1 cellular context compared by ENCODE assay signal in the genomic region with DNA sequence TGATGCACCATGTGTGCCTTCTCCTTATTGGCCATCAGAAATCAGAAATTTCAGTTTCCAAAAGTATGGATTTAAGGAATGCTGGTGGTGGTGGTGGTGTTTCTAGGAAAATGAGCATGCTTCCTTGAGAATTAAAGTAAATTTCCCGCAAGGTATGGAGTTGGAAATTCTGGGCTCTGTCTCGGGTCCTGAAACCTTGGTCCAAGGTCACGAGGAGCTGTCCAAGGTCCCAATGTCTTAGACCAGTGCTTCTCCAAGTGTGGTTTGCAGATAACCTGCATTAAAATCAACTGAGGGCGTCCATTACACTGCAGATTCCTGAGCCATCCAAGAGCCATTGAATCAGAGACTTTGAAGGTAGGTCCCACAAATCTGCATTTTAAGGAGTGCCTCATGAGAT.
TF ChIP-seq lines count a peak whose summit lies in the region.

No MANE protein-coding gene starts in this region.

TF ChIP-seq in K562, 482 proteins besides CTCF, POLR2A, EP300 and RAD21 (continued from another document and continues in another):
- TF ChIP-seq ZNF354B (CRISPR knock-in tag; IDR thresholded peaks at IDR 0.05) (no peak), EGR1 (conservative IDR thresholded peaks at IDR 0.05) (no peak), TCF7 (IDR thresholded peaks at IDR 0.05; ENCODE audit: borderline replicate concordance) (no peak), CC2D1A (IDR thresholded peaks at IDR 0.05) (no peak), RBM25 (IDR thresholded peaks at IDR 0.05; ENCODE audit: low read depth, low read length, severe bottlenecking) (no peak), MYBL2 (IDR thresholded peaks at IDR 0.05; ENCODE audit: low read depth) (no peak), MYBL2 (CRISPR knock-in tag; IDR thresholded peaks at IDR 0.05; ENCODE audit: borderline replicate concordance) (no peak), SRF (CRISPR knock-in tag; IDR thresholded peaks at IDR 0.05) (peak in 1 of 2 experiments; percentile 92; a peak in 2 of 4 replicates), ZNF143 (CRISPR knock-in tag; IDR thresholded peaks at IDR 0.05) (no peak), ZNF57 (CRISPR knock-in tag; IDR thresholded peaks at IDR 0.05) (no peak), ZNF140 (CRISPR knock-in tag; IDR thresholded peaks at IDR 0.05) (0 out of 2 replicates have a peak, but pooled peaks have one; percentile 15), SMARCA5 (IDR thresholded peaks at IDR 0.05) (no peak), SREBF1 (IDR thresholded peaks at IDR 0.05; ENCODE audit: borderline replicate concordance, low read depth, low read length) (0 out of 2 replicates have a peak, but pooled peaks have one; percentile 47), JUNB (CRISPR knock-in tag; conservative IDR thresholded peaks at IDR 0.05) (no peak), ZNF133 (CRISPR knock-in tag; IDR thresholded peaks at IDR 0.05) (no peak), KLF1 (tag; IDR thresholded peaks at IDR 0.05) (no peak), RB1 (IDR thresholded peaks at IDR 0.05; ENCODE audit: low read depth) (no peak), MCM3 (IDR thresholded peaks at IDR 0.05) (no peak), MAZ (CRISPR knock-in tag; conservative IDR thresholded peaks at IDR 0.05 in 1 of 2, IDR thresholded peaks at IDR 0.05 in 1 of 2) (peak in 1 of 2 experiments; percentile 95; a peak in 2 of 4 replicates), ELF1 (tag; IDR thresholded peaks at IDR 0.05) (no peak), SMAD2 (IDR thresholded peaks at IDR 0.05; ENCODE audit: low read depth, low read length) (no peak), FOXK1 (CRISPR knock-in tag; IDR thresholded peaks at IDR 0.05; ENCODE audit: borderline replicate concordance) (0 out of 2 replicates have a peak, but pooled peaks have one; percentile 53), DMBX1 (CRISPR knock-in tag; IDR thresholded peaks at IDR 0.05; ENCODE audit: borderline replicate concordance) (peak; percentile 92; the same call in 1 of the 2 replicates), KDM5B (IDR thresholded peaks at IDR 0.05; ENCODE audit: insufficient replicate concordance, low read depth, low read length) (no peak), MEF2A (IDR thresholded peaks at IDR 0.05; ENCODE audit: control insufficient read depth, low read depth, low read length) (no peak), ZKSCAN1 (IDR thresholded peaks at IDR 0.05; ENCODE audit: low read depth, low read length) (no peak), STAT5B (CRISPR knock-in tag; IDR thresholded peaks at IDR 0.05) (no peak), COPS2 (conservative IDR thresholded peaks at IDR 0.05) (no peak), HDAC2 (IDR thresholded peaks at IDR 0.05) (peak; percentile 55; the same call in 1 of the 2 replicates), YBX1 (IDR thresholded peaks at IDR 0.05) (no peak), PCBP2 (IDR thresholded peaks at IDR 0.05; ENCODE audit: low read depth, low read length, poor library complexity, severe bottlenecking) (no peak), ETV1 (tag; conservative IDR thresholded peaks at IDR 0.05; ENCODE audit: low read depth) (no peak), KHSRP (IDR thresholded peaks at IDR 0.05) (no peak), HMG20B (CRISPR knock-in tag; IDR thresholded peaks at IDR 0.05) (no peak), SMAD4 (CRISPR knock-in tag; conservative IDR thresholded peaks at IDR 0.05) (peak; percentile 70), CBX5 (IDR thresholded peaks at IDR 0.05; ENCODE audit: borderline replicate concordance, low read depth) (no peak), ZNF239 (CRISPR knock-in tag; IDR thresholded peaks at IDR 0.05) (no peak; the same call in 1 of the 2 replicates), TOE1 (IDR thresholded peaks at IDR 0.05; ENCODE audit: borderline replicate concordance) (no peak), TOE1 (CRISPR knock-in tag; IDR thresholded peaks at IDR 0.05; ENCODE audit: borderline replicate concordance, low read depth) (0 out of 2 replicates have a peak, but pooled peaks have one; percentile 76), KDM1A (IDR thresholded peaks at IDR 0.05) (no peak), CREM (IDR thresholded peaks at IDR 0.05; ENCODE audit: low read depth) (no peak)
- TF ChIP-seq, protein P1, sequence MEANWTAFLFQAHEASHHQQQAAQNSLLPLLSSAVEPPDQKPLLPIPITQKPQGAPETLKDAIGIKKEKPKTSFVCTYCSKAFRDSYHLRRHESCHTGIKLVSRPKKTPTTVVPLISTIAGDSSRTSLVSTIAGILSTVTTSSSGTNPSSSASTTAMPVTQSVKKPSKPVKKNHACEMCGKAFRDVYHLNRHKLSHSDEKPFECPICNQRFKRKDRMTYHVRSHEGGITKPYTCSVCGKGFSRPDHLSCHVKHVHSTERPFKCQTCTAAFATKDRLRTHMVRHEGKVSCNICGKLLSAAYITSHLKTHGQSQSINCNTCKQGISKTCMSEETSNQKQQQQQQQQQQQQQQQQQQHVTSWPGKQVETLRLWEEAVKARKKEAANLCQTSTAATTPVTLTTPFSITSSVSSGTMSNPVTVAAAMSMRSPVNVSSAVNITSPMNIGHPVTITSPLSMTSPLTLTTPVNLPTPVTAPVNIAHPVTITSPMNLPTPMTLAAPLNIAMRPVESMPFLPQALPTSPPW (CRISPR knock-in tag; IDR thresholded peaks at IDR 0.05), result peak; percentile 53
- TF ChIP-seq, protein P2, sequence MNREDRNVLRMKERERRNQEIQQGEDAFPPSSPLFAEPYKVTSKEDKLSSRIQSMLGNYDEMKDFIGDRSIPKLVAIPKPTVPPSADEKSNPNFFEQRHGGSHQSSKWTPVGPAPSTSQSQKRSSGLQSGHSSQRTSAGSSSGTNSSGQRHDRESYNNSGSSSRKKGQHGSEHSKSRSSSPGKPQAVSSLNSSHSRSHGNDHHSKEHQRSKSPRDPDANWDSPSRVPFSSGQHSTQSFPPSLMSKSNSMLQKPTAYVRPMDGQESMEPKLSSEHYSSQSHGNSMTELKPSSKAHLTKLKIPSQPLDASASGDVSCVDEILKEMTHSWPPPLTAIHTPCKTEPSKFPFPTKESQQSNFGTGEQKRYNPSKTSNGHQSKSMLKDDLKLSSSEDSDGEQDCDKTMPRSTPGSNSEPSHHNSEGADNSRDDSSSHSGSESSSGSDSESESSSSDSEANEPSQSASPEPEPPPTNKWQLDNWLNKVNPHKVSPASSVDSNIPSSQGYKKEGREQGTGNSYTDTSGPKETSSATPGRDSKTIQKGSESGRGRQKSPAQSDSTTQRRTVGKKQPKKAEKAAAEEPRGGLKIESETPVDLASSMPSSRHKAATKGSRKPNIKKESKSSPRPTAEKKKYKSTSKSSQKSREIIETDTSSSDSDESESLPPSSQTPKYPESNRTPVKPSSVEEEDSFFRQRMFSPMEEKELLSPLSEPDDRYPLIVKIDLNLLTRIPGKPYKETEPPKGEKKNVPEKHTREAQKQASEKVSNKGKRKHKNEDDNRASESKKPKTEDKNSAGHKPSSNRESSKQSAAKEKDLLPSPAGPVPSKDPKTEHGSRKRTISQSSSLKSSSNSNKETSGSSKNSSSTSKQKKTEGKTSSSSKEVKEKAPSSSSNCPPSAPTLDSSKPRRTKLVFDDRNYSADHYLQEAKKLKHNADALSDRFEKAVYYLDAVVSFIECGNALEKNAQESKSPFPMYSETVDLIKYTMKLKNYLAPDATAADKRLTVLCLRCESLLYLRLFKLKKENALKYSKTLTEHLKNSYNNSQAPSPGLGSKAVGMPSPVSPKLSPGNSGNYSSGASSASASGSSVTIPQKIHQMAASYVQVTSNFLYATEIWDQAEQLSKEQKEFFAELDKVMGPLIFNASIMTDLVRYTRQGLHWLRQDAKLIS (CRISPR knock-in tag; IDR thresholded peaks at IDR 0.05), result 0 out of 2 replicates have a peak, but pooled peaks have one; percentile 80
- TF ChIP-seq, protein P3, sequence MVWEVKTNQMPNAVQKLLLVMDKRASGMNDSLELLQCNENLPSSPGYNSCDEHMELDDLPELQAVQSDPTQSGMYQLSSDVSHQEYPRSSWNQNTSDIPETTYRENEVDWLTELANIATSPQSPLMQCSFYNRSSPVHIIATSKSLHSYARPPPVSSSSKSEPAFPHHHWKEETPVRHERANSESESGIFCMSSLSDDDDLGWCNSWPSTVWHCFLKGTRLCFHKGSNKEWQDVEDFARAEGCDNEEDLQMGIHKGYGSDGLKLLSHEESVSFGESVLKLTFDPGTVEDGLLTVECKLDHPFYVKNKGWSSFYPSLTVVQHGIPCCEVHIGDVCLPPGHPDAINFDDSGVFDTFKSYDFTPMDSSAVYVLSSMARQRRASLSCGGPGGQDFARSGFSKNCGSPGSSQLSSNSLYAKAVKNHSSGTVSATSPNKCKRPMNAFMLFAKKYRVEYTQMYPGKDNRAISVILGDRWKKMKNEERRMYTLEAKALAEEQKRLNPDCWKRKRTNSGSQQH (CRISPR knock-in tag; IDR thresholded peaks at IDR 0.05), result no peak
- TF ChIP-seq, protein P4, sequence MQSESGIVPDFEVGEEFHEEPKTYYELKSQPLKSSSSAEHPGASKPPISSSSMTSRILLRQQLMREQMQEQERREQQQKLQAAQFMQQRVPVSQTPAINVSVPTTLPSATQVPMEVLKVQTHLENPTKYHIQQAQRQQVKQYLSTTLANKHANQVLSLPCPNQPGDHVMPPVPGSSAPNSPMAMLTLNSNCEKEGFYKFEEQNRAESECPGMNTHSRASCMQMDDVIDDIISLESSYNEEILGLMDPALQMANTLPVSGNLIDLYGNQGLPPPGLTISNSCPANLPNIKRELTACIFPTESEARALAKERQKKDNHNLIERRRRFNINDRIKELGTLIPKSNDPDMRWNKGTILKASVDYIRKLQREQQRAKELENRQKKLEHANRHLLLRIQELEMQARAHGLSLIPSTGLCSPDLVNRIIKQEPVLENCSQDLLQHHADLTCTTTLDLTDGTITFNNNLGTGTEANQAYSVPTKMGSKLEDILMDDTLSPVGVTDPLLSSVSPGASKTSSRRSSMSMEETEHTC (IDR thresholded peaks at IDR 0.05), result no peak
- TF ChIP-seq, protein P5, sequence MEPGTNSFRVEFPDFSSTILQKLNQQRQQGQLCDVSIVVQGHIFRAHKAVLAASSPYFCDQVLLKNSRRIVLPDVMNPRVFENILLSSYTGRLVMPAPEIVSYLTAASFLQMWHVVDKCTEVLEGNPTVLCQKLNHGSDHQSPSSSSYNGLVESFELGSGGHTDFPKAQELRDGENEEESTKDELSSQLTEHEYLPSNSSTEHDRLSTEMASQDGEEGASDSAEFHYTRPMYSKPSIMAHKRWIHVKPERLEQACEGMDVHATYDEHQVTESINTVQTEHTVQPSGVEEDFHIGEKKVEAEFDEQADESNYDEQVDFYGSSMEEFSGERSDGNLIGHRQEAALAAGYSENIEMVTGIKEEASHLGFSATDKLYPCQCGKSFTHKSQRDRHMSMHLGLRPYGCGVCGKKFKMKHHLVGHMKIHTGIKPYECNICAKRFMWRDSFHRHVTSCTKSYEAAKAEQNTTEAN (CRISPR knock-in tag; IDR thresholded peaks at IDR 0.05), result no peak
- TF ChIP-seq, protein P6, sequence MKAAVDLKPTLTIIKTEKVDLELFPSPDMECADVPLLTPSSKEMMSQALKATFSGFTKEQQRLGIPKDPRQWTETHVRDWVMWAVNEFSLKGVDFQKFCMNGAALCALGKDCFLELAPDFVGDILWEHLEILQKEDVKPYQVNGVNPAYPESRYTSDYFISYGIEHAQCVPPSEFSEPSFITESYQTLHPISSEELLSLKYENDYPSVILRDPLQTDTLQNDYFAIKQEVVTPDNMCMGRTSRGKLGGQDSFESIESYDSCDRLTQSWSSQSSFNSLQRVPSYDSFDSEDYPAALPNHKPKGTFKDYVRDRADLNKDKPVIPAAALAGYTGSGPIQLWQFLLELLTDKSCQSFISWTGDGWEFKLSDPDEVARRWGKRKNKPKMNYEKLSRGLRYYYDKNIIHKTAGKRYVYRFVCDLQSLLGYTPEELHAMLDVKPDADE (conservative IDR thresholded peaks at IDR 0.05; ENCODE audit: control insufficient read depth, low read depth, low read length), result no peak
- TF ChIP-seq, protein P7, sequence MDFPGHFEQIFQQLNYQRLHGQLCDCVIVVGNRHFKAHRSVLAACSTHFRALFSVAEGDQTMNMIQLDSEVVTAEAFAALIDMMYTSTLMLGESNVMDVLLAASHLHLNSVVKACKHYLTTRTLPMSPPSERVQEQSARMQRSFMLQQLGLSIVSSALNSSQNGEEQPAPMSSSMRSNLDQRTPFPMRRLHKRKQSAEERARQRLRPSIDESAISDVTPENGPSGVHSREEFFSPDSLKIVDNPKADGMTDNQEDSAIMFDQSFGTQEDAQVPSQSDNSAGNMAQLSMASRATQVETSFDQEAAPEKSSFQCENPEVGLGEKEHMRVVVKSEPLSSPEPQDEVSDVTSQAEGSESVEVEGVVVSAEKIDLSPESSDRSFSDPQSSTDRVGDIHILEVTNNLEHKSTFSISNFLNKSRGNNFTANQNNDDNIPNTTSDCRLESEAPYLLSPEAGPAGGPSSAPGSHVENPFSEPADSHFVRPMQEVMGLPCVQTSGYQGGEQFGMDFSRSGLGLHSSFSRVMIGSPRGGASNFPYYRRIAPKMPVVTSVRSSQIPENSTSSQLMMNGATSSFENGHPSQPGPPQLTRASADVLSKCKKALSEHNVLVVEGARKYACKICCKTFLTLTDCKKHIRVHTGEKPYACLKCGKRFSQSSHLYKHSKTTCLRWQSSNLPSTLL (IDR thresholded peaks at IDR 0.05), result no peak
- TF ChIP-seq, protein P8, sequence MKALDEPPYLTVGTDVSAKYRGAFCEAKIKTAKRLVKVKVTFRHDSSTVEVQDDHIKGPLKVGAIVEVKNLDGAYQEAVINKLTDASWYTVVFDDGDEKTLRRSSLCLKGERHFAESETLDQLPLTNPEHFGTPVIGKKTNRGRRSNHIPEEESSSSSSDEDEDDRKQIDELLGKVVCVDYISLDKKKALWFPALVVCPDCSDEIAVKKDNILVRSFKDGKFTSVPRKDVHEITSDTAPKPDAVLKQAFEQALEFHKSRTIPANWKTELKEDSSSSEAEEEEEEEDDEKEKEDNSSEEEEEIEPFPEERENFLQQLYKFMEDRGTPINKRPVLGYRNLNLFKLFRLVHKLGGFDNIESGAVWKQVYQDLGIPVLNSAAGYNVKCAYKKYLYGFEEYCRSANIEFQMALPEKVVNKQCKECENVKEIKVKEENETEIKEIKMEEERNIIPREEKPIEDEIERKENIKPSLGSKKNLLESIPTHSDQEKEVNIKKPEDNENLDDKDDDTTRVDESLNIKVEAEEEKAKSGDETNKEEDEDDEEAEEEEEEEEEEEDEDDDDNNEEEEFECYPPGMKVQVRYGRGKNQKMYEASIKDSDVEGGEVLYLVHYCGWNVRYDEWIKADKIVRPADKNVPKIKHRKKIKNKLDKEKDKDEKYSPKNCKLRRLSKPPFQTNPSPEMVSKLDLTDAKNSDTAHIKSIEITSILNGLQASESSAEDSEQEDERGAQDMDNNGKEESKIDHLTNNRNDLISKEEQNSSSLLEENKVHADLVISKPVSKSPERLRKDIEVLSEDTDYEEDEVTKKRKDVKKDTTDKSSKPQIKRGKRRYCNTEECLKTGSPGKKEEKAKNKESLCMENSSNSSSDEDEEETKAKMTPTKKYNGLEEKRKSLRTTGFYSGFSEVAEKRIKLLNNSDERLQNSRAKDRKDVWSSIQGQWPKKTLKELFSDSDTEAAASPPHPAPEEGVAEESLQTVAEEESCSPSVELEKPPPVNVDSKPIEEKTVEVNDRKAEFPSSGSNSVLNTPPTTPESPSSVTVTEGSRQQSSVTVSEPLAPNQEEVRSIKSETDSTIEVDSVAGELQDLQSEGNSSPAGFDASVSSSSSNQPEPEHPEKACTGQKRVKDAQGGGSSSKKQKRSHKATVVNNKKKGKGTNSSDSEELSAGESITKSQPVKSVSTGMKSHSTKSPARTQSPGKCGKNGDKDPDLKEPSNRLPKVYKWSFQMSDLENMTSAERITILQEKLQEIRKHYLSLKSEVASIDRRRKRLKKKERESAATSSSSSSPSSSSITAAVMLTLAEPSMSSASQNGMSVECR (CRISPR knock-in tag; IDR thresholded peaks at IDR 0.05), result peak; percentile 82
